In genomic region chr9:77498891-77499290, GRCh38 we compare ENCODE assay signal across 10 cellular contexts.
"Had no signal": no experiment of that assay in that cellular context is flagged by ENCODE, and none has a peak within 500 bp of the region (broad histone marks: within the 10 kb centered on the region; RNA-seq: fewer than 3 reads in every experiment).

No MANE protein-coding gene starts in this region.

- H3K36me3 ChIP-seq: esophagus muscularis mucosa, stomach, vagina had no signal

- H3K4me3 ChIP-seq: esophagus muscularis mucosa, stomach, vagina had no signal

- H3K4me1 ChIP-seq: stomach had no signal

- H3K9me3 ChIP-seq: esophagus muscularis mucosa, stomach, vagina had no signal

- H3K27me3 ChIP-seq: esophagus muscularis mucosa, stomach, vagina had no signal

- DNase-seq: activated B cell treated with CpG ODN at 0.5 μM for 24 hours; activated CD4-positive, alpha-beta T cell treated with anti-CD3 and anti-CD28 coated beads, Interleukin-2, amount 10 ng/mL, durations not matched to agents 24 days and 14 days; activated naive CD4-positive, alpha-beta T cell treated with anti-CD3 and anti-CD28 coated beads, Interleukin-2, amount 10 ng/mL, durations not matched to agents 7 days and 5 days; hypothalamus; kidney glomerular epithelial cell; small intestine; stomach; T-helper 17 cell had no signal

- H3K27ac ChIP-seq: stomach, vagina had no signal

- ATAC-seq: T-helper 17 cell had no signal
